ENCODE assay signal across 20 cellular contexts in the genomic region with DNA sequence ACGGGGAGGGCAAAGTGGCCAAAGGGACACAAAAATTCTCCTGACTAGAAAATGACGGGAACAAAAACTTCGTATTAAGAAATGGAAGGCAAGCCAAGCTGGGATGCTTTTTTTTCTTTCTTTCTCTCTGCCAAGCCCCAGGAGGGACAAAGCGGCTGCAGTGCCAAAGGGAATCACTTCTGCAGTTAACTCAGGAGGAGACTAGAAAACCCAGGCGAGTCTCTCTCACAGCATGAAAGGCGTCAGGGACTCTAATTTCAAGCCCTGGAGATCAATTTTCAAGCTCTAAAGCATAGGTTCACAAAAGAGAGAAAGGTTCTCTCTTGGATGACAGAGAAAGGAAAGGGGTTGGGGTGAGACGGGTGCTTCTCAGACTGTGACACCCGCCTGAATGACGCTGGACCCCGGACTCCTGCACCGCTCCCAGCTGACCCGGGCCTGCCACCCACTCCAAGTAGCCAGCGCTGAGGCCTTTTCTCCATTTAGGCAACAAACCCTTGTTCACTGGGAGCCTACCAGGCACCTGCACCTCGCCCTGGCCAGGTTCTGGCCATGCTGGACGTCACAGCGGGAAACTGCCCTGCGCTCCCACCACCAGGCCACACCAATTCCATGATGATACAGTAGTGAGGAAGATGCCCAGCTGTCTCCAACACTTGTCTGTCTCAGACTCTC. TPM values are rescaled to one million over a fixed set of nuclear protein-coding genes. Genes with fewer than 3 reads are reported as not detected.
A peak's percentile ranks its signal among the peaks of the same experiment; 100 is the strongest.
DNase-seq lines count a peak whose midpoint lies in the region; ATAC-seq and TF ChIP-seq lines count a peak whose summit lies in the region.
"Had no signal": no experiment of that assay in that cellular context is flagged by ENCODE, and none has a peak within 500 bp of the region (broad histone marks: within the 10 kb centered on the region; RNA-seq: fewer than 3 reads in every experiment).

No MANE protein-coding gene starts in this region.

- peak; percentile 16 for DNase-seq in ELF-1 (ENCODE audit: low read depth, low spot score)
- DNase-seq in NCI-H2107 (lab: John Stamatoyannopoulos, UW) = peak; percentile 68
- no peak for DNase-seq in central memory CD8-positive, alpha-beta T cell (ENCODE audit: low spot score in 2 of 2)
- no peak for DNase-seq in left colon
- no peak for DNase-seq in osteocyte (ENCODE audit: extremely low spot score, unreplicated experiment)
- DNase-seq in H4 (ENCODE audit: low spot score) = no peak
- DNase-seq in Karpas-422 = no peak
- DNase-seq: activated CD4-positive, alpha-beta T cell treated with anti-CD3 and anti-CD28 coated beads, Interleukin-2, amount 50 U/mL, for 1 hour; CD4-positive, alpha-beta memory T cell; colonic mucosa; foreskin keratinocyte; KG1; left cardiac atrium; NCI-H1048; NCI-H226; stimulated activated CD4-positive, alpha-beta T cell treated with anti-CD3 and anti-CD28 coated beads, Interleukin-1b, Interleukin-23, amount 100 ng/mL, for 48 hours had no signal

- H3K4me1 ChIP-seq in Karpas-422 (ENCODE audit: low read length) = no peaks in the 10 kb centered on the region
- H3K4me1 ChIP-seq: colonic mucosa, foreskin keratinocyte, upper lobe of left lung had no signal

- no peaks in the 10 kb centered on the region for H3K36me3 Mint-ChIP-seq in central memory CD8-positive, alpha-beta T cell (ENCODE audit: insufficient read depth)
- H3K36me3 Mint-ChIP-seq in nephron (ENCODE audit: low read depth) (peaks cover 23% of the 10 kb centered on the region), osteocyte (ENCODE audit: unreplicated experiment) (peaks cover 6% of the 10 kb centered on the region)
- H3K36me3 Mint-ChIP-seq: CD4-positive, alpha-beta memory T cell had no signal

- H2AFZ ChIP-seq in Karpas-422 (ENCODE audit: low read length) = no peak overlapping the region

- no peak overlapping the region for H3K9ac ChIP-seq in Karpas-422 (ENCODE audit: low read length)

- H3K9me3 Mint-ChIP-seq in central memory CD8-positive, alpha-beta T cell = no peaks in the 10 kb centered on the region
- H3K9me3 Mint-ChIP-seq in nephron = peaks cover 8% of the 10 kb centered on the region
- peaks cover 3% of the 10 kb centered on the region for H3K9me3 Mint-ChIP-seq in osteocyte (ENCODE audit: unreplicated experiment)
- H3K9me3 Mint-ChIP-seq: CD4-positive, alpha-beta memory T cell; stimulated activated naive CD8-positive, alpha-beta T cell treated with anti-CD3 and anti-CD28 coated beads, Interleukin-15, Interleukin-2, amounts not matched to agents 100 ng/mL and 50 ng/mL, for 24 hours had no signal

- H4K20me1 ChIP-seq in Karpas-422 (ENCODE audit: insufficient read depth, low read depth, low read length) = no peaks in the 10 kb centered on the region

- peak overlapping the region; percentile 20 for H3K27ac Mint-ChIP-seq in central memory CD8-positive, alpha-beta T cell (ENCODE audit: low read depth)
- peak overlapping the region; percentile 33 to 65 (median 63) for H3K27ac Mint-ChIP-seq in nephron
- H3K27ac Mint-ChIP-seq in osteocyte (ENCODE audit: unreplicated experiment) = no peak overlapping the region
- H3K27ac Mint-ChIP-seq: CD4-positive, alpha-beta memory T cell; stimulated activated naive CD8-positive, alpha-beta T cell treated with anti-CD3 and anti-CD28 coated beads, Interleukin-15, Interleukin-2, amounts not matched to agents 100 ng/mL and 50 ng/mL, for 24 hours had no signal

- no peak overlapping the region for H3K27ac ChIP-seq in Karpas-422 (ENCODE audit: low read length)
- H3K27ac ChIP-seq: colonic mucosa, foreskin keratinocyte, RWPE1, upper lobe of left lung had no signal

- H3K9me2 ChIP-seq in Karpas-422 (replicated peaks; ENCODE audit: insufficient read depth, low read length) = no peaks in the 10 kb centered on the region

- H3K9me3 ChIP-seq in Karpas-422 (ENCODE audit: low read length) = no peaks in the 10 kb centered on the region
- H3K9me3 ChIP-seq: colonic mucosa, upper lobe of left lung had no signal

- no peak for ATAC-seq in central memory CD8-positive, alpha-beta T cell (replicated peaks; ENCODE audit: extremely low read depth, poor library complexity, severe bottlenecking)
- no peak for ATAC-seq in left colon
- ATAC-seq: foreskin keratinocyte, left cardiac atrium had no signal

- no peaks in the 10 kb centered on the region for H3K36me3 ChIP-seq in Karpas-422 (ENCODE audit: insufficient read depth, low read length)
- H3K36me3 ChIP-seq: colonic mucosa, upper lobe of left lung had no signal

- no peaks in the 10 kb centered on the region for H3K27me3 ChIP-seq in Karpas-422 (ENCODE audit: low read length)
- H3K27me3 ChIP-seq: colonic mucosa, foreskin keratinocyte, upper lobe of left lung had no signal

- H3K27me3 Mint-ChIP-seq in central memory CD8-positive, alpha-beta T cell = peaks cover 2% of the 10 kb centered on the region
- H3K27me3 Mint-ChIP-seq in nephron (ENCODE audit: low read depth) (no peaks in the 10 kb centered on the region), osteocyte (ENCODE audit: unreplicated experiment) (peaks cover 4% of the 10 kb centered on the region)
- H3K27me3 Mint-ChIP-seq: CD4-positive, alpha-beta memory T cell; stimulated activated naive CD8-positive, alpha-beta T cell treated with anti-CD3 and anti-CD28 coated beads, Interleukin-15, Interleukin-2, amounts not matched to agents 100 ng/mL and 50 ng/mL, for 24 hours had no signal

- TF ChIP-seq CTCF in nephron (IDR thresholded peaks at IDR 0.05; ENCODE audit: unreplicated experiment in 3 of 3) (no peak), osteocyte (IDR thresholded peaks at IDR 0.05) (no peak)

- no peak overlapping the region for H3K4me3 Mint-ChIP-seq in central memory CD8-positive, alpha-beta T cell
- peak overlapping the region in 1 of 3 experiments; percentile 18 for H3K4me3 Mint-ChIP-seq in nephron
- no peak overlapping the region for H3K4me3 Mint-ChIP-seq in osteocyte (ENCODE audit: unreplicated experiment)
- H3K4me3 Mint-ChIP-seq: CD4-positive, alpha-beta memory T cell; stimulated activated naive CD8-positive, alpha-beta T cell treated with anti-CD3 and anti-CD28 coated beads, Interleukin-15, Interleukin-2, amounts not matched to agents 100 ng/mL and 50 ng/mL, for 24 hours had no signal

- intact Hi-C loops in left colon (cut with DNase I, micrococcal nuclease) = no loop called here

- H3K4me1 Mint-ChIP-seq in central memory CD8-positive, alpha-beta T cell = no peaks in the 10 kb centered on the region
- H3K4me1 Mint-ChIP-seq in nephron = peaks cover 40% of the 10 kb centered on the region
- peaks cover 15% of the 10 kb centered on the region for H3K4me1 Mint-ChIP-seq in osteocyte (ENCODE audit: unreplicated experiment)

- H3K79me2 ChIP-seq in Karpas-422 (ENCODE audit: low read length) = no peaks in the 10 kb centered on the region

- H3K4me2 ChIP-seq in Karpas-422 (ENCODE audit: low read depth, low read length, poor library complexity, severe bottlenecking) = no peak overlapping the region

- no peak overlapping the region for H3K4me3 ChIP-seq in Karpas-422 (ENCODE audit: low read length)
- H3K4me3 ChIP-seq: colonic mucosa, upper lobe of left lung had no signal

RNA-seq across cellular contexts. Expression of a gene that starts 56.5 kb away (rescaled TPM):
- total RNA-seq in left colon = 1 to 10 TPM; 2.7 to 3.3 TPM
- 12.2 and 12.8 TPM in 2 replicates for total RNA-seq in osteocyte
- total RNA-seq in H4 (2014; rRNA removed; shearing (Covaris generic)) = 2.5 and 3.3 TPM in 2 replicates
- not detected in 2 replicates for total RNA-seq in Karpas-422 (2014; rRNA removed; shearing (Covaris generic); ENCODE audit: low replicate concordance)

Comparison
In these comparisons a context has a peak if more than half of its experiments do, and no peak if none do; other contexts are left out.
1. DNase-seq: peak in ELF-1 (single experiment) and NCI-H2107 (single experiment); none in central memory CD8-positive, alpha-beta T cell (0 of 2), left colon (0 of 2), osteocyte (single experiment), H4 (single experiment) and Karpas-422 (single experiment).